ENCODE assay signal across 21 cellular contexts in the genomic region with DNA sequence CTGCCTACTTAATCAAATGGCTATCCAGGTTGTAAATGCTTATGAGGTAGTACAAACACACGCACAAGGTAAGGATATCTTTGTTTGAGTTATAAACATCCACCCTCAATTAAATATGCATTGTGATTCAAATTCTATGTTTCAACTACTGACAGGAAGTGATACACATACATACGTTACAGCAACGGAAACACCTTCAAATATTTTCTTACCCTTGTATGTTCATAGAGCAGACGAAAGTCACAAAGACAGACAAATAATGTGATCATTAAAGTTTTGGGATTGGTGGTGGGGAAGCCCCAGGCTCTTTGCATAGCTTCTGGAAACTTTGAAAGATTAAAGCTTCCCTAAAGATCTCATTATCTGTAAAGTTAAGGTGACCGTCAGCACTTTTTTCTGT.
"Had no signal": no experiment of that assay in that cellular context is flagged by ENCODE, and none has a peak within 500 bp of the region (broad histone marks: within the 10 kb centered on the region; RNA-seq: fewer than 3 reads in every experiment).

No MANE protein-coding gene starts in this region.

- ATAC-seq: activated CD8-positive, alpha-beta T cell treated with anti-CD3 and anti-CD28 coated beads, Interleukin-2, amount 10 ng/mL, durations not matched to agents 7 days and 5 days; effector memory CD8-positive, alpha-beta T cell; left colon; lower lobe of right lung had no signal

- H3K4me3 ChIP-seq: cardiac muscle cell, hepatocyte, lower lobe of right lung, thyroid gland had no signal

- H3K27me3 ChIP-seq: cardiac muscle cell, hepatocyte, thyroid gland had no signal

- H3K36me3 Mint-ChIP-seq: activated naive CD8-positive, alpha-beta T cell treated with anti-CD3 and anti-CD28 coated beads for 36 hours had no signal

- DNase-seq: activated CD4-positive, alpha-beta T cell treated with anti-CD3 and anti-CD28 coated beads, Interleukin-2, amount 10 ng/mL, durations not matched to agents 24 days and 14 days; activated CD4-positive, CD25-positive, alpha-beta regulatory T cell; activated CD8-positive, alpha-beta memory T cell treated with anti-CD3 and anti-CD28 coated beads, Interleukin-2, amount 50 U/mL, for 4 hours; activated CD8-positive, alpha-beta T cell treated with anti-CD3 and anti-CD28 coated beads, Interleukin-2, amount 10 ng/mL, durations not matched to agents 7 days and 5 days; activated gamma-delta T cell treated with Interleukin-2 at 50 U/mL for 16 hours; activated naive CD8-positive, alpha-beta T cell treated with anti-CD3 and anti-CD28 coated beads for 36 hours; activated T-cell treated with anti-CD3 and anti-CD28 coated beads, Interleukin-2, amount 50 U/mL, for 48 hours; amniotic stem cell; effector memory CD8-positive, alpha-beta T cell; left colon; lower lobe of right lung; stimulated activated CD4-positive, alpha-beta T cell treated with anti-CD3 and anti-CD28 coated beads, Interleukin-2, amount 100 ng/mL, for 24 hours; stimulated activated naive CD4-positive, alpha-beta T cell treated with Interleukin-2 at 50 U/mL for 16 hours; T-helper 9 cell; thyroid gland had no signal

- H3K4me3 Mint-ChIP-seq: activated CD4-positive, alpha-beta T cell treated with anti-CD3 and anti-CD28 coated beads, Interleukin-2, amount 10 ng/mL, durations not matched to agents 24 days and 14 days; activated CD8-positive, alpha-beta T cell treated with anti-CD3 and anti-CD28 coated beads, Interleukin-2, amount 10 ng/mL, durations not matched to agents 7 days and 5 days; activated naive CD8-positive, alpha-beta T cell treated with anti-CD3 and anti-CD28 coated beads for 36 hours; dendritic cell treated with granulocyte-macrophage colony-stimulating factor and Interleukin-4, amounts not matched to agents 40 ng/mL and 50 ng/mL, for 4 days; effector memory CD8-positive, alpha-beta T cell; neural crest cell had no signal

- H3K27ac ChIP-seq: cardiac muscle cell, hepatocyte, lower lobe of right lung, thyroid gland had no signal

- H3K9me3 ChIP-seq: lower lobe of right lung, thyroid gland had no signal

- H3K27ac Mint-ChIP-seq: activated CD4-positive, alpha-beta T cell treated with anti-CD3 and anti-CD28 coated beads, Interleukin-2, amount 10 ng/mL, durations not matched to agents 24 days and 14 days; activated CD8-positive, alpha-beta T cell treated with anti-CD3 and anti-CD28 coated beads, Interleukin-2, amount 10 ng/mL, durations not matched to agents 7 days and 5 days; dendritic cell treated with granulocyte-macrophage colony-stimulating factor and Interleukin-4, amounts not matched to agents 40 ng/mL and 50 ng/mL, for 4 days; effector memory CD8-positive, alpha-beta T cell had no signal

- H3K27me3 Mint-ChIP-seq: activated CD4-positive, alpha-beta T cell treated with anti-CD3 and anti-CD28 coated beads, Interleukin-2, amount 10 ng/mL, durations not matched to agents 24 days and 14 days; effector memory CD8-positive, alpha-beta T cell; progenitor cell of endocrine pancreas had no signal

- H3K36me3 ChIP-seq: cardiac muscle cell, lower lobe of right lung, thyroid gland had no signal

- FAIRE-seq: islet of Langerhans had no signal

- H3K4me1 ChIP-seq: lower lobe of right lung had no signal

- H3K9me3 Mint-ChIP-seq: activated naive CD8-positive, alpha-beta T cell treated with anti-CD3 and anti-CD28 coated beads for 36 hours; neural crest cell had no signal
